ENCODE assay signal across 14 cellular contexts in genomic region chr10:62813981-62814380, GRCh38. TPM values are rescaled to one million over a fixed set of nuclear protein-coding genes. Genes with fewer than 3 reads are reported as not detected.
DNase-seq lines count a peak whose midpoint lies in the region; ATAC-seq, FAIRE-seq and TF ChIP-seq lines count a peak whose summit lies in the region.
"Had no signal": no experiment of that assay in that cellular context is flagged by ENCODE, and none has a peak within 500 bp of the region (broad histone marks: within the 10 kb centered on the region; RNA-seq: fewer than 3 reads in every experiment).

No MANE protein-coding gene starts in this region.

- POLR2A ChIA-PET in activated CD4-positive, alpha-beta memory T cell treated with anti-CD3 and anti-CD28 coated beads for 36 hours (lab: Charles Lee), result interaction anchor here (3.9 kb wide), 1 partner anchor 81 kb away, joined by 17 read pairs; no protein-coding TSS in a partner anchor

- peaks cover 13% of the 10 kb centered on the region for H3K36me3 Mint-ChIP-seq in activated naive CD4-positive, alpha-beta T cell treated with anti-CD3 and anti-CD28 coated beads, Interleukin-2, amount 10 ng/mL, durations not matched to agents 7 days and 5 days
- peaks cover 49% of the 10 kb centered on the region for H3K36me3 Mint-ChIP-seq in activated CD4-positive, alpha-beta memory T cell treated with anti-CD3 and anti-CD28 coated beads for 36 hours
- H3K36me3 Mint-ChIP-seq in stimulated activated naive B cell treated with anti-CD40 and anti-IgM and Interleukin-4, amounts not matched to agents 10 μg/mL and 1 μg/mL and 100 μg/mL, for 72 hours, result peaks cover 39 to 60% of the 10 kb centered on the region in 2 donors

- H3K4me1 ChIP-seq in kidney (ENCODE audit: control insufficient read depth in 1 of 2, insufficient read depth in 1 of 2, low read depth in 1 of 2, low read length in 2 of 2), result peaks cover 3 to 16% of the 10 kb centered on the region in 2 donors

- no peak for ATAC-seq in stimulated activated naive B cell treated with anti-CD40 and anti-IgM and Interleukin-4, amounts not matched to agents 10 μg/mL and 1 μg/mL and 100 μg/mL, for 72 hours (replicated peaks)
- ATAC-seq in HG03280 (IDR thresholded peaks at IDR 0.05; ENCODE audit: unreplicated experiment), result no peak
- ATAC-seq: gastrocnemius medialis, left lobe of liver, Panc1 had no signal

- no peaks in the 10 kb centered on the region for H3K9me3 ChIP-seq in kidney (ENCODE audit: control insufficient read depth in 1 of 2, low read length in 2 of 2)
- H3K9me3 ChIP-seq: gastrocnemius medialis, tibial artery had no signal

- no peak for TF ChIP-seq CTCF in kidney (IDR thresholded peaks at IDR 0.05; ENCODE audit: borderline replicate concordance, extremely low read depth, insufficient read depth)

- no peak for FAIRE-seq in kidney (lab: Jason Lieb, UNC)
- FAIRE-seq: TTC549 had no signal

- no peak overlapping the region for H3K9ac ChIP-seq in kidney (ENCODE audit: low read length in 2 of 2)

- no peak overlapping the region for H3K27ac Mint-ChIP-seq in activated naive CD4-positive, alpha-beta T cell treated with anti-CD3 and anti-CD28 coated beads, Interleukin-2, amount 10 ng/mL, durations not matched to agents 7 days and 5 days
- H3K27ac Mint-ChIP-seq in activated CD4-positive, alpha-beta memory T cell treated with anti-CD3 and anti-CD28 coated beads for 36 hours, result peak overlapping the region; percentile 100
- H3K27ac Mint-ChIP-seq in stimulated activated naive B cell treated with anti-CD40 and anti-IgM and Interleukin-4, amounts not matched to agents 10 μg/mL and 1 μg/mL and 100 μg/mL, for 72 hours, result peak overlapping the region; percentile 91

- intact Hi-C loops in activated CD4-positive, alpha-beta memory T cell treated with anti-CD3 and anti-CD28 coated beads for 36 hours (cut with micrococcal nuclease), result loop anchor here (10.0 kb wide), 1 partner anchor 711 kb away; the partner anchor contains the start of gene REEP3
- intact Hi-C loops in kidney (cut with DNase I), result no loop called here

- CTCF ChIA-PET in activated naive CD4-positive, alpha-beta T cell treated with anti-CD3 and anti-CD28 coated beads, Interleukin-2, amount 10 ng/mL, durations not matched to agents 7 days and 5 days (lab: Charles Lee), result no interaction called here
- CTCF ChIA-PET in activated CD4-positive, alpha-beta memory T cell treated with anti-CD3 and anti-CD28 coated beads for 36 hours (lab: Charles Lee), result interaction anchor here (1.5 to 6.7 kb wide), 3 partner anchors 8 to 218 kb away, joined by 4 to 139 read pairs (median 50); partner anchors contain the start of gene ADO

- no peaks in the 10 kb centered on the region for H3K36me3 ChIP-seq in kidney (ENCODE audit: control insufficient read depth in 1 of 2, insufficient read depth in 2 of 2, low read length in 2 of 2)
- H3K36me3 ChIP-seq: gastrocnemius medialis had no signal

- peak overlapping the region; percentile 88 for H3K4me3 Mint-ChIP-seq in activated naive CD4-positive, alpha-beta T cell treated with anti-CD3 and anti-CD28 coated beads, Interleukin-2, amount 10 ng/mL, durations not matched to agents 7 days and 5 days
- H3K4me3 Mint-ChIP-seq in activated CD4-positive, alpha-beta memory T cell treated with anti-CD3 and anti-CD28 coated beads for 36 hours, result peak overlapping the region; percentile 88
- H3K4me3 Mint-ChIP-seq in stimulated activated naive B cell treated with anti-CD40 and anti-IgM and Interleukin-4, amounts not matched to agents 10 μg/mL and 1 μg/mL and 100 μg/mL, for 72 hours, result peak overlapping the region; percentile 90 to 99

- no peak overlapping the region for H3K4me3 ChIP-seq in kidney (ENCODE audit: low read length in 2 of 2)

- no peak for DNase-seq in activated naive CD4-positive, alpha-beta T cell treated with anti-CD3 and anti-CD28 coated beads, Interleukin-2, amount 10 ng/mL, durations not matched to agents 7 days and 5 days
- no peak for DNase-seq in activated naive CD4-positive, alpha-beta T cell treated with Interleukin-2 at 50 U/mL for 16 hours
- DNase-seq in activated CD4-positive, alpha-beta memory T cell treated with anti-CD3 and anti-CD28 coated beads for 36 hours, result no peak
- DNase-seq in kidney (peak; percentile 46), GOT3 (lab: John Stamatoyannopoulos, UW) (no peak), NCI-H2029 (lab: John Stamatoyannopoulos, UW) (no peak)
- no peak for DNase-seq in stimulated activated naive B cell treated with anti-CD40 and anti-IgM and Interleukin-4, amounts not matched to agents 10 μg/mL and 1 μg/mL and 100 μg/mL, for 72 hours
- DNase-seq: gastrocnemius medialis, tibial artery had no signal

- no peak overlapping the region for H3K27ac ChIP-seq in kidney (ENCODE audit: low read depth in 2 of 2, low read length in 2 of 2)
- H3K27ac ChIP-seq: gastrocnemius medialis, tibial artery had no signal

- H3K27me3 Mint-ChIP-seq in activated naive CD4-positive, alpha-beta T cell treated with anti-CD3 and anti-CD28 coated beads, Interleukin-2, amount 10 ng/mL, durations not matched to agents 7 days and 5 days, result peaks cover 63% of the 10 kb centered on the region
- H3K27me3 Mint-ChIP-seq in activated CD4-positive, alpha-beta memory T cell treated with anti-CD3 and anti-CD28 coated beads for 36 hours, result peaks cover under 1% of the 10 kb centered on the region
- peaks cover 0 to 3% of the 10 kb centered on the region in 2 donors for H3K27me3 Mint-ChIP-seq in stimulated activated naive B cell treated with anti-CD40 and anti-IgM and Interleukin-4, amounts not matched to agents 10 μg/mL and 1 μg/mL and 100 μg/mL, for 72 hours

- H3K9me3 Mint-ChIP-seq in activated naive CD4-positive, alpha-beta T cell treated with anti-CD3 and anti-CD28 coated beads, Interleukin-2, amount 10 ng/mL, durations not matched to agents 7 days and 5 days, result no peaks in the 10 kb centered on the region
- no peaks in the 10 kb centered on the region for H3K9me3 Mint-ChIP-seq in activated CD4-positive, alpha-beta memory T cell treated with anti-CD3 and anti-CD28 coated beads for 36 hours
- no peaks in the 10 kb centered on the region for H3K9me3 Mint-ChIP-seq in stimulated activated naive B cell treated with anti-CD40 and anti-IgM and Interleukin-4, amounts not matched to agents 10 μg/mL and 1 μg/mL and 100 μg/mL, for 72 hours

- H3K4me1 Mint-ChIP-seq in activated naive CD4-positive, alpha-beta T cell treated with anti-CD3 and anti-CD28 coated beads, Interleukin-2, amount 10 ng/mL, durations not matched to agents 7 days and 5 days, result peaks cover 54% of the 10 kb centered on the region
- peaks cover 57% of the 10 kb centered on the region for H3K4me1 Mint-ChIP-seq in activated CD4-positive, alpha-beta memory T cell treated with anti-CD3 and anti-CD28 coated beads for 36 hours (ENCODE audit: low read depth)
- peaks cover 47 to 85% of the 10 kb centered on the region in 2 donors for H3K4me1 Mint-ChIP-seq in stimulated activated naive B cell treated with anti-CD40 and anti-IgM and Interleukin-4, amounts not matched to agents 10 μg/mL and 1 μg/mL and 100 μg/mL, for 72 hours

RNA-seq across cellular contexts. Expression of gene EGR2, which starts 2.2 kb away (rescaled TPM):
- 10 to 100 TPM; 66.9 to 68.2 TPM for total RNA-seq in activated CD4-positive, alpha-beta memory T cell treated with anti-CD3 and anti-CD28 coated beads for 36 hours
- 1.6 TPM for total RNA-seq in kidney
- 0.30 TPM for polyA plus RNA-seq in kidney (ENCODE audit: insufficient read depth, low read depth, low replicate concordance)
- total RNA-seq: dermis microvascular lymphatic vessel endothelial cell had no signal

RNA-seq across cellular contexts. Expression of gene ADO, which starts 9.5 kb away (rescaled TPM):
- 10 to 100 TPM; 26.7 to 27.1 TPM for total RNA-seq in activated CD4-positive, alpha-beta memory T cell treated with anti-CD3 and anti-CD28 coated beads for 36 hours
- 18.5 TPM for total RNA-seq in kidney
- polyA plus RNA-seq in kidney (ENCODE audit: insufficient read depth, low read depth, low replicate concordance), result 13.0 TPM

Comparison
In these comparisons a context has a peak if more than half of its experiments do, and no peak if none do; other contexts are left out.
1. RNA of gene EGR2, which starts 2.2 kb away (total RNA-seq): 66.9 to 68.2 TPM in activated CD4-positive, alpha-beta memory T cell treated with anti-CD3 and anti-CD28 coated beads for 36 hours; 1.6 TPM in kidney (single experiment); every median in the first group is over 10 times any median in the second.
2. Peak in every context shown above with its lines, with median percentiles within 50 percentile points of each other: H3K4me3 Mint-ChIP-seq.